Comparison of ENCODE assay signal across 2 cellular contexts in genomic region chr2:212640428-212640827, GRCh38.
TF ChIP-seq lines count a peak whose summit lies in the region.

No MANE protein-coding gene starts in this region.

TF ChIP-seq in HepG2, 621 proteins besides CTCF, POLR2A, EP300 and RAD21 (continued from another document):
- no peak for TF ChIP-seq ETV5 (CRISPR knock-in tag; IDR thresholded peaks at IDR 0.05; ENCODE audit: borderline replicate concordance)
- TF ChIP-seq PLRG1 (conservative IDR thresholded peaks at IDR 0.05) = no peak

TF ChIP-seq in K562, 482 proteins besides CTCF, POLR2A, EP300 and RAD21:
- TF ChIP-seq BRF2 (IDR thresholded peaks at IDR 0.05; ENCODE audit: borderline replicate concordance, insufficient read depth, insufficient read length) (no peak), RFX1 (IDR thresholded peaks at IDR 0.05) (peak; percentile 55), ZNF398 (CRISPR knock-in tag; IDR thresholded peaks at IDR 0.05) (no peak), ZNF146 (CRISPR knock-in tag; IDR thresholded peaks at IDR 0.05; ENCODE audit: unreplicated experiment) (no peak), ZNF41 (CRISPR knock-in tag; conservative IDR thresholded peaks at IDR 0.05) (no peak)
